11 cellular contexts compared by ENCODE assay signal in the genomic region with DNA sequence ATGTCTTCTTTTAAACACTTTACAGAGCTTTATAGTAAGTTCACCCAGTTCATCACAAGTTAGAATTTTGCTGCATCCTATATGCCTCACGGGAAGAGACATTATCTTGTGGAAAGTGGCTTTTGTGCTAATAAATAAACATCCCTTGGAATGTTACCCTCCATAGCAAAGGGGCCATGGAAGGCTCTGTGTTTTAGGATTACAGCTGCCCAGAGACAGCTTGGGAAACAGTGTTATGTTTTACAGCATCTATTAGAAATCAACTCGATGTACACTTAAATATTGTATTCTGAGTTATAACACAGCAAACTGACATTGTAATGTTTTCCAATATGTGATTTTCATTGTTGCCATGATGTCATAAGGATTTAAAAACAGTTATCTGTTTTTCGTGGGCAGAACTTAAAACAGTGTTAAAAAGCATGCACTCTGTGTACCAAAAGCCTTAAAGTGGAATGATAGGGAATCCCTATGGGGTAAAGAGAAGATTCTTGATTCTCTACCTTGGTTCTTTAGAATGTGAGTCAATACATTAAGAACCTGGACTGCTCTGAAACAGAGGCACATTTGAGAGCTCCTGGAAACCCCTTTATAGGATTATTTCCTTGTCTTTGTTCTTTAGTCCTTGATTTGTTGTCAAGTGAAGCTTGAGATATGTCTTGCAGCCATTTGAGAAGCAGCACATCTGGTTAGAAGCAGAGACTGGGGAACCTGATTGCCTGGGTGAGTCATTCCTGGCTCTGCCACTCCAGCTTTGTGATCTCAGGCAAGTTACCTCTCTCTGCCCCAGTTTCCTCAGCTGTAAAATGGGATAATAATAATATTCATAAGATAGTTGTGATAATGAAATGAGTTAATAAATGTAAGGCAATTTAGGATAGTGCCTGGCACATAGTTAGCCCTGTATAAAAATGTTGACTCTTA. TPM values are rescaled to one million over a fixed set of nuclear protein-coding genes. Genes with fewer than 3 reads are reported as not detected.
DNase-seq lines count a peak whose midpoint lies in the region; ATAC-seq, FAIRE-seq and TF ChIP-seq lines count a peak whose summit lies in the region.
"Had no signal": no experiment of that assay in that cellular context is flagged by ENCODE, and none has a peak within 500 bp of the region (broad histone marks: within the 10 kb centered on the region; RNA-seq: fewer than 3 reads in every experiment).

No MANE protein-coding gene starts in this region.

- H3K4me2 ChIP-seq in GM12878 (ENCODE audit: control insufficient read depth, insufficient read depth), result no peak overlapping the region

- DNase-seq in GM12878 (ENCODE audit: low read depth, low spot score) (no peak), NCI-H446 (lab: John Stamatoyannopoulos, UW) (no peak), NCI-H1436 treated with DMSO at 0.1 percent for 48 hours (lab: John Stamatoyannopoulos, UW) (no peak), NCI-H2196 (lab: John Stamatoyannopoulos, UW; ENCODE audit: unreplicated experiment) (no peak)
- DNase-seq: aorta, DMS79 had no signal

- H3K27me3 ChIP-seq in GM12878 (replicated peaks in 1 of 2; ENCODE audit: control insufficient read depth in 2 of 2, insufficient read depth in 2 of 2, low read length in 1 of 2) (no peaks in the 10 kb centered on the region), muscle layer of duodenum (ENCODE audit: low read depth, low read length) (no peaks in the 10 kb centered on the region)

- TF ChIP-seq EP300 in GM12878 (IDR thresholded peaks at IDR 0.05; ENCODE audit: borderline replicate concordance in 1 of 2, control insufficient read depth in 1 of 2, low read depth in 2 of 2, low read length in 2 of 2), result no peak

- ATAC-seq in GM18499 (IDR thresholded peaks at IDR 0.05; ENCODE audit: insufficient read depth, unreplicated experiment), result peak; percentile 41
- ATAC-seq in HG02798 (IDR thresholded peaks at IDR 0.05; ENCODE audit: poor library complexity, unreplicated experiment), result peak; percentile 49
- ATAC-seq in GM12878, result peak; percentile 57
- ATAC-seq in HG02970 (IDR thresholded peaks at IDR 0.05; ENCODE audit: low FRiP score, unreplicated experiment), result no peak

- intact Hi-C loops in GM12878 (cut with micrococcal nuclease; ENCODE audit: unreplicated experiment), result no loop called here

- H3K36me3 ChIP-seq in GM12878 (ENCODE audit: control insufficient read depth in 2 of 2, insufficient read depth in 2 of 2, low read length in 1 of 2) (peaks cover 0 to 5% of the 10 kb centered on the region in 2 experiments; a peak in 3 of 4 replicates), muscle layer of duodenum (ENCODE audit: control insufficient read depth in 1 of 2, insufficient read depth in 2 of 2, low read length in 2 of 2) (no peaks in the 10 kb centered on the region)

- 62% methylated on average over 3 of the region's 3 CpGs for WGBS in GM12878 (ENCODE audit: insufficient coverage, insufficient replicate concordance, low lambda C conversion rate, missing lambda C conversion rate)

- POLR2A ChIA-PET in GM12878 (lab: Charles Lee), result interaction anchor here (0.5 to 1.1 kb wide), 6 partner anchors 10 to 42 kb away, joined by 3 to 5 read pairs (median 4); a partner anchor contains a TSS

- no peak for TF ChIP-seq RAD21 in GM12878 (IDR thresholded peaks at IDR 0.05; ENCODE audit: insufficient read depth, low read depth, low read length)

- SMC1A ChIA-PET in GM12878 (lab: Charles Lee; ENCODE audit: uncharacterized antibody, unreplicated experiment), result interaction anchor here (0.7 to 3.4 kb wide), 16 partner anchors 10 to 93 kb away, joined by 3 to 18 read pairs (median 4); a partner anchor contains a TSS

- BruUV-seq in GM12878 (replicated peaks; lab: Mats Ljungman, UMichigan), result no TSS peak

- TF ChIP-seq CTCF in GM12878 (IDR thresholded peaks at IDR 0.05 in 2 of 3, conservative IDR thresholded peaks at IDR 0.05 in 1 of 3; ENCODE audit: control insufficient read depth in 2 of 3, extremely low read depth in 1 of 3, insufficient read depth in 1 of 3, low read depth in 3 of 3, low read length in 3 of 3), result no peak

- RAD21 ChIA-PET in GM12878 (lab: Charles Lee; ENCODE audit: unreplicated experiment), result interaction anchor here (1.0 to 2.9 kb wide), 7 partner anchors 12 to 92 kb away, joined by 3 to 9 read pairs (median 6); a partner anchor contains a TSS

- CTCF ChIA-PET in GM12878 (lab: Yijun Ruan, JAX), result interaction anchor here (0.7 to 3.3 kb wide), 12 partner anchors 8 to 255 kb away, joined by 3 to 24 read pairs (median 4); no protein-coding TSS in a partner anchor

- H3K9ac ChIP-seq in GM12878 (ENCODE audit: control insufficient read depth, insufficient read depth, low read length), result no peak overlapping the region

- peak overlapping the region; percentile 50; the same call in 1 of the 2 replicates for H3K27ac ChIP-seq in GM12878 (ENCODE audit: control insufficient read depth, insufficient read depth)
- H3K27ac ChIP-seq in muscle layer of duodenum (ENCODE audit: low read length), result peak overlapping the region; percentile 22

- no peak overlapping the region for H3K4me3 ChIP-seq in GM12878
- no peak overlapping the region for H3K4me3 ChIP-seq in muscle layer of duodenum (ENCODE audit: low read depth in 1 of 2, low read length in 2 of 2)

- H2AFZ ChIP-seq in GM12878 (ENCODE audit: control insufficient read depth, low read depth, low read length), result no peak overlapping the region

- peaks cover 77% of the 10 kb centered on the region for H3K79me2 ChIP-seq in GM12878 (ENCODE audit: control insufficient read depth, insufficient read depth, low read length)

- H3K9me3 ChIP-seq in GM12878 (replicated peaks; ENCODE audit: control insufficient read depth, insufficient read depth, low read length) (no peaks in the 10 kb centered on the region; the same call in 2 of the 3 replicates), muscle layer of duodenum (ENCODE audit: control insufficient read depth in 1 of 2, low read length in 2 of 2) (no peaks in the 10 kb centered on the region)

- no peak for TF ChIP-seq POLR2A in GM12878 (IDR thresholded peaks at IDR 0.05; ENCODE audit: low read depth, low read length)

- in situ Hi-C loops in GM12878 (cut with MboI), result no loop called here

- peaks cover 29% of the 10 kb centered on the region for H3K4me1 ChIP-seq in GM12878 (ENCODE audit: control insufficient read depth, insufficient read depth, low read length)
- H3K4me1 ChIP-seq in muscle layer of duodenum (ENCODE audit: control insufficient read depth in 1 of 2, insufficient read depth in 2 of 2, low read length in 2 of 2), result peaks cover 12 to 36% of the 10 kb centered on the region in 2 donors

- no peak for FAIRE-seq in GM12878 (lab: Jason Lieb, UNC)
- FAIRE-seq: islet of Langerhans had no signal

- H4K20me1 ChIP-seq in GM12878 (ENCODE audit: control insufficient read depth, insufficient read depth), result no peaks in the 10 kb centered on the region

TF ChIP-seq in GM12878, 131 proteins besides CTCF, POLR2A, EP300 and RAD21 (continues in another document):
- no peak for TF ChIP-seq MEF2A (IDR thresholded peaks at IDR 0.05; ENCODE audit: insufficient read depth, low read depth, low read length)
- TF ChIP-seq EED (IDR thresholded peaks at IDR 0.05; ENCODE audit: low read depth), result peak; percentile 42; the same call in 1 of the 2 replicates
- TF ChIP-seq, protein P1, sequence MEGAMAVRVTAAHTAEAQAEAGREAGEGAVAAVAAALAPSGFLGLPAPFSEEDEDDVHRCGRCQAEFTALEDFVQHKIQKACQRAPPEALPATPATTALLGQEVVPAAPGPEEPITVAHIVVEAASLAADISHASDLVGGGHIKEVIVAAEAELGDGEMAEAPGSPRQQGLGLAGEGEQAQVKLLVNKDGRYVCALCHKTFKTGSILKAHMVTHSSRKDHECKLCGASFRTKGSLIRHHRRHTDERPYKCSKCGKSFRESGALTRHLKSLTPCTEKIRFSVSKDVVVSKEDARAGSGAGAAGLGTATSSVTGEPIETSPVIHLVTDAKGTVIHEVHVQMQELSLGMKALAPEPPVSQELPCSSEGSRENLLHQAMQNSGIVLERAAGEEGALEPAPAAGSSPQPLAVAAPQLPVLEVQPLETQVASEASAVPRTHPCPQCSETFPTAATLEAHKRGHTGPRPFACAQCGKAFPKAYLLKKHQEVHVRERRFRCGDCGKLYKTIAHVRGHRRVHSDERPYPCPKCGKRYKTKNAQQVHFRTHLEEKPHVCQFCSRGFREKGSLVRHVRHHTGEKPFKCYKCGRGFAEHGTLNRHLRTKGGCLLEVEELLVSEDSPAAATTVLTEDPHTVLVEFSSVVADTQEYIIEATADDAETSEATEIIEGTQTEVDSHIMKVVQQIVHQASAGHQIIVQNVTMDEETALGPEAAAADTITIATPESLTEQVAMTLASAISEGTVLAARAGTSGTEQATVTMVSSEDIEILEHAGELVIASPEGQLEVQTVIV (IDR thresholded peaks at IDR 0.05; ENCODE audit: borderline replicate concordance, partially characterized antibody), result no peak
- no peak for TF ChIP-seq FOXK2 (IDR thresholded peaks at IDR 0.05)
- TF ChIP-seq ZNF274 (IDR thresholded peaks at IDR 0.05; ENCODE audit: insufficient read depth, insufficient read length), result no peak
- no peak for TF ChIP-seq SIN3A (IDR thresholded peaks at IDR 0.05; ENCODE audit: low read depth, low read length)
- TF ChIP-seq RFX5 (IDR thresholded peaks at IDR 0.05; ENCODE audit: low read depth, low read length), result no peak

RNA-seq across cellular contexts. Expression of a gene that starts 41.6 kb away (rescaled TPM):
- 220 and 233 TPM in 2 replicates for total RNA-seq in GM12878 (2013; cell fraction: nucleolus; rRNA removed)
- total RNA-seq in GM12878 (2014; rRNA removed) (16.2 and 19.8 TPM in 2 replicates), GM12878 (2014; rRNA removed; fragmentation: Illumina TruSeq; extraction: Trizol) (20.9 and 23.2 TPM in 2 replicates), GM12878 (2021) (22.6 and 23.4 TPM in 2 replicates)
- polyA plus RNA-seq in GM12878 (2011; ENCODE audit: low read depth), result 17.2 TPM
- polyA plus RNA-seq in GM12878 (2011; rRNA removed) (9.6 and 13.3 TPM in 2 replicates), GM12878 (2014; fragmentation: Illumina TruSeq; extraction: Trizol) (17.7 and 18.2 TPM in 2 replicates), GM12878 (2014; fragmentation: Nextera tagmentation; extraction: Ambion mirVana) (1 to 10 TPM; 1.3 to 4.5 TPM), GM12878 (2014; rRNA removed) (14.2 and 14.5 TPM in 2 replicates), GM12878 (2016; fragmentation: Nextera tagmentation; extraction: Ambion mirVana) (10 to 100 TPM; 24.0 to 25.8 TPM)
- 9.3 and 10.7 TPM in 2 replicates for polyA plus RNA-seq in GM12878 (2011; cell fraction: cytosol; rRNA removed)
- polyA plus RNA-seq in GM12878 (2011; cell fraction: nucleus; rRNA removed), result 19.6 and 20.4 TPM in 2 replicates
- polyA plus RNA-seq in GM12878 (2012), result 15.2 and 18.9 TPM in 2 replicates
- 21.9 and 25.0 TPM in 2 replicates for polyA minus RNA-seq in GM12878 (2011; rRNA and poly(A)+ RNA removed)
- 6.1 and 7.2 TPM in 2 replicates for polyA minus RNA-seq in GM12878 (2011; cell fraction: cytosol; rRNA and poly(A)+ RNA removed)
- polyA minus RNA-seq in GM12878 (2011; cell fraction: nucleus; rRNA and poly(A)+ RNA removed), result 46.3 and 78.8 TPM in 2 replicates
